Comparison of ENCODE assay signal across 8 cellular contexts in genomic region chr7:29285451-29285807, GRCh38.
DNase-seq lines count a peak whose midpoint lies in the region; ATAC-seq and TF ChIP-seq lines count a peak whose summit lies in the region.

No MANE protein-coding gene starts in this region.

- H3K27ac ChIP-seq in substantia nigra (ENCODE audit: low read depth, low read length, poor library complexity, severe bottlenecking), result peak overlapping the region; percentile 19
- no peak overlapping the region for H3K27ac ChIP-seq in prostate gland

- H3K9me3 ChIP-seq in prostate gland, result no peaks in the 10 kb centered on the region

- peaks cover 14% of the 10 kb centered on the region for H3K27me3 Mint-ChIP-seq in activated naive CD4-positive, alpha-beta T cell treated with anti-CD3 and anti-CD28 coated beads for 36 hours (ENCODE audit: low read depth)
- no peaks in the 10 kb centered on the region for H3K27me3 Mint-ChIP-seq in dendritic cell treated with granulocyte-macrophage colony-stimulating factor and Interleukin-4, amounts not matched to agents 40 ng/mL and 50 ng/mL, for 4 days

- H3K4me3 ChIP-seq in prostate gland, result no peak overlapping the region

- H3K4me1 Mint-ChIP-seq in activated naive CD4-positive, alpha-beta T cell treated with anti-CD3 and anti-CD28 coated beads for 36 hours (ENCODE audit: low read depth), result peaks cover 7% of the 10 kb centered on the region
- H3K4me1 Mint-ChIP-seq in dendritic cell treated with granulocyte-macrophage colony-stimulating factor and Interleukin-4, amounts not matched to agents 40 ng/mL and 50 ng/mL, for 4 days (ENCODE audit: low read depth), result peaks cover 83% of the 10 kb centered on the region

- H3K9me3 Mint-ChIP-seq in activated naive CD4-positive, alpha-beta T cell treated with anti-CD3 and anti-CD28 coated beads for 36 hours, result no peaks in the 10 kb centered on the region
- H3K9me3 Mint-ChIP-seq in dendritic cell treated with granulocyte-macrophage colony-stimulating factor and Interleukin-4, amounts not matched to agents 40 ng/mL and 50 ng/mL, for 4 days, result no peaks in the 10 kb centered on the region

- CTCF ChIA-PET in activated naive CD4-positive, alpha-beta T cell treated with anti-CD3 and anti-CD28 coated beads for 36 hours (lab: Charles Lee), result no interaction called here

- intact Hi-C loops in activated naive CD4-positive, alpha-beta T cell treated with anti-CD3 and anti-CD28 coated beads for 36 hours (cut with micrococcal nuclease), result loop anchor here (2.0 kb wide), 1 partner anchor 41 kb away; no protein-coding TSS in a partner anchor
- intact Hi-C loops in dendritic cell treated with granulocyte-macrophage colony-stimulating factor and Interleukin-4, amounts not matched to agents 40 ng/mL and 50 ng/mL, for 4 days (cut with micrococcal nuclease), result loop anchor here (5.0 kb wide), 3 partner anchors 42 to 93 kb away; partner anchors contain the start of gene CHN2
- intact Hi-C loops in prostate gland (cut with DNase I), result no loop called here

- H3K27me3 ChIP-seq in prostate gland (replicated peaks; ENCODE audit: insufficient read depth), result no peaks in the 10 kb centered on the region

- ATAC-seq in HG03159 (IDR thresholded peaks at IDR 0.05; ENCODE audit: unreplicated experiment), result peak; percentile 65

- no peak for TF ChIP-seq POLR2A in prostate gland (IDR thresholded peaks at IDR 0.05)

- H3K27ac Mint-ChIP-seq in activated naive CD4-positive, alpha-beta T cell treated with anti-CD3 and anti-CD28 coated beads for 36 hours, result no peak overlapping the region
- H3K27ac Mint-ChIP-seq in dendritic cell treated with granulocyte-macrophage colony-stimulating factor and Interleukin-4, amounts not matched to agents 40 ng/mL and 50 ng/mL, for 4 days, result peak overlapping the region; percentile 75

- H3K4me1 ChIP-seq in prostate gland (replicated peaks), result no peaks in the 10 kb centered on the region

- no peak for TF ChIP-seq CTCF in prostate gland (IDR thresholded peaks at IDR 0.05)

- H3K36me3 ChIP-seq in prostate gland, result no peaks in the 10 kb centered on the region

- no peaks in the 10 kb centered on the region for H3K36me3 Mint-ChIP-seq in activated naive CD4-positive, alpha-beta T cell treated with anti-CD3 and anti-CD28 coated beads for 36 hours (ENCODE audit: low read depth)
- H3K36me3 Mint-ChIP-seq in dendritic cell treated with granulocyte-macrophage colony-stimulating factor and Interleukin-4, amounts not matched to agents 40 ng/mL and 50 ng/mL, for 4 days (ENCODE audit: low read depth), result peaks cover 38% of the 10 kb centered on the region

- 89% methylated on average over 4 of the region's 4 CpGs for WGBS in prostate gland

- no peak overlapping the region for H3K4me3 Mint-ChIP-seq in activated naive CD4-positive, alpha-beta T cell treated with anti-CD3 and anti-CD28 coated beads for 36 hours
- H3K4me3 Mint-ChIP-seq in dendritic cell treated with granulocyte-macrophage colony-stimulating factor and Interleukin-4, amounts not matched to agents 40 ng/mL and 50 ng/mL, for 4 days, result no peak overlapping the region

- peak; percentile 67 for DNase-seq in activated naive CD4-positive, alpha-beta T cell treated with anti-CD3 and anti-CD28 coated beads for 36 hours
- no peak for DNase-seq in activated naive CD4-positive, alpha-beta T cell (lab: John Stamatoyannopoulos, UW)
- DNase-seq in RKO (ENCODE audit: low spot score) (peak; percentile 3), substantia nigra (lab: John Stamatoyannopoulos, UW) (no peak), prostate gland (ENCODE audit: low spot score) (no peak), HuH-7 (ENCODE audit: low spot score) (no peak)

Comparison
In these comparisons a context has a peak if more than half of its experiments do, and no peak if none do; other contexts are left out.
1. DNase-seq: peak in activated naive CD4-positive, alpha-beta T cell treated with anti-CD3 and anti-CD28 coated beads for 36 hours (single experiment) and RKO (single experiment); none in activated naive CD4-positive, alpha-beta T cell (0 of 4), substantia nigra (0 of 49), prostate gland (single experiment) and HuH-7 (single experiment).